In the genomic region with DNA sequence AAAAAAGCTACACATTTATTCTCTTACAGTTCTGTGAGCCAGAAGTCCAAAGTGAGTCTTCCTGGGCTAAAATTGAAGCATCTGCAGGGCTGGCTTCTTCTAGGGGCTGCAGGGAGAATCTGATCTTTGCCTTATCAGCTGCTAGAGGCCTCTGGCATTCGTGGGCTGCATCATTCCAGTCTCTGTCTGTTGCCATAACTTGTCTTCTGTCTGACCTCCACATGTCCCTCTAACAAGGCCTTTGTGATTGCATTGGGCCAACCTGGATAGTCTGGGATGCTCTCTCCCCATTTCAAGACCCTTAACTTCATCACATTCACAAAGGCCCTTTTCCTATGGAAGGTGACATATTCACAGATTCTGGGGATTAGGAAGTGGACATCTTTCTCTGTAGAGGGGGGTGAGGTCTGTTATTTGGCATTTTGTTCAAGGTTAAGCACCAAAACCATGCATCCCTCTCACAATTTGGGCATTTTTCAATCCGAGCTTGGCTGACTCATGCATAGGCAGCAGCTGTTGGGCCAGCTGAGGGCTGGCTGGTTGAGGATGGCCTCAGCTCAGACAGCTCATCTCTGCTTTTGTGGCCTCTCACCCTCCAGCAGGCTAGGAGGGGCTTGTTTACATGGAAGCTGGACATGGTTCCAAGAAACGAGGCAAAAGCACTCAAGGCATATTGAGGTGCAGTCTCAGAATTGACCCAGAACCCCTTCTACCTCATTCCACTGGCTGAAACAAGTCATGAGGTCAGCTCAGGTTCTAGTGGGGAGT, we compare ENCODE assay signal across 18 cellular contexts.
DNase-seq lines count a peak whose midpoint lies in the region; ATAC-seq and TF ChIP-seq lines count a peak whose summit lies in the region.
"Had no signal": no experiment of that assay in that cellular context is flagged by ENCODE, and none has a peak within 500 bp of the region (broad histone marks: within the 10 kb centered on the region; RNA-seq: fewer than 3 reads in every experiment).

No MANE protein-coding gene starts in this region.

- H3K4ac ChIP-seq in IMR-90 (ENCODE audit: low read depth, low read length): no peak overlapping the region
- no peak overlapping the region for H3K4ac ChIP-seq in H9 (ENCODE audit: low read depth, low read length)

- H4K8ac ChIP-seq in IMR-90 (ENCODE audit: low read depth in 2 of 2, low read length in 2 of 2) (no peak overlapping the region), H9 (replicated peaks; ENCODE audit: insufficient read length, low read depth, low read length) (no peak overlapping the region)

- H2BK120ac ChIP-seq in IMR-90 (ENCODE audit: low read depth, low read length) (no peak overlapping the region), H9 (ENCODE audit: low read depth, low read length, poor library complexity, severe bottlenecking) (no peak overlapping the region)

- H3K27me3 Mint-ChIP-seq in H9 (ENCODE audit: low read depth): peaks cover 45% of the 10 kb centered on the region
- H3K27me3 Mint-ChIP-seq: stimulated activated memory B cell treated with anti-CD40 and anti-IgM and Interleukin-4, amounts not matched to agents 10 μg/mL and 1 μg/mL and 100 μg/mL, for 72 hours; T-cell had no signal

- DNase-seq in AG08395 (ENCODE audit: low spot score) (peak; percentile 67), IMR-90 (peak; percentile 55), ecto neural progenitor cell (ENCODE audit: low spot score) (peak; percentile 12), lung (ENCODE audit: low spot score) (no peak), H9 (no peak), SKM-1 treated with dmso at 0.1 percent for 144 hours (lab: John Stamatoyannopoulos, UW; ENCODE audit: unreplicated experiment) (no peak)
- DNase-seq: effector CD4-positive, alpha-beta T cell; SIG-M5; stimulated activated CD4-positive, alpha-beta T cell treated with anti-CD3 and anti-CD28 coated beads, Interleukin-4, amount 100 ng/mL, for 1 hour had no signal

- H3K4me1 Mint-ChIP-seq in H9: peaks cover 0 to 2% of the 10 kb centered on the region in 2 experiments; a peak in 1 of 4 replicates
- H3K4me1 Mint-ChIP-seq: stimulated activated memory B cell treated with anti-CD40 and anti-IgM and Interleukin-4, amounts not matched to agents 10 μg/mL and 1 μg/mL and 100 μg/mL, for 72 hours; T-cell had no signal

- no peak overlapping the region for H3K9ac ChIP-seq in IMR-90 (ENCODE audit: low read depth, low read length)
- no peak overlapping the region for H3K9ac ChIP-seq in H9 (ENCODE audit: extremely low read depth, insufficient read length, low read length)

- peaks cover 0 to 7% of the 10 kb centered on the region in 2 experiments; a peak in 3 of 5 replicates for H3K9me3 Mint-ChIP-seq in H9

- H3K36me3 Mint-ChIP-seq in H9 (ENCODE audit: insufficient read depth in 1 of 3, low read depth in 3 of 3): peaks cover 0 to 2% (median 0%) of the 10 kb centered on the region in 3 experiments; a peak in 3 of 7 replicates
- H3K36me3 Mint-ChIP-seq: stimulated activated memory B cell treated with anti-CD40 and anti-IgM and Interleukin-4, amounts not matched to agents 10 μg/mL and 1 μg/mL and 100 μg/mL, for 72 hours; T-cell had no signal

- no peak overlapping the region for H4K91ac ChIP-seq in IMR-90 (ENCODE audit: insufficient read depth, low read depth, low read length)
- H4K91ac ChIP-seq in H9 (ENCODE audit: insufficient read length, low read depth, low read length): no peak overlapping the region

- no peak overlapping the region for H2BK15ac ChIP-seq in IMR-90 (ENCODE audit: low read depth, low read length)
- no peak overlapping the region for H2BK15ac ChIP-seq in H9 (ENCODE audit: low read depth, low read length)

- H2AFZ ChIP-seq in IMR-90 (replicated peaks; ENCODE audit: low read length, poor library complexity) (no peak overlapping the region), H9 (ENCODE audit: low read length) (no peak overlapping the region)

- H3K4me1 ChIP-seq in IMR-90 (ENCODE audit: control insufficient read depth, insufficient read depth, low read length) (peaks cover 5% of the 10 kb centered on the region; the same call in 1 of the 2 replicates), lung (ENCODE audit: control insufficient read depth in 2 of 2, insufficient read depth in 2 of 2, low read length in 2 of 2) (peaks cover 0 to 1% of the 10 kb centered on the region in 2 donors), H9 (ENCODE audit: insufficient read depth, low read length) (no peaks in the 10 kb centered on the region)
- H3K4me1 ChIP-seq: suprapubic skin had no signal

- no CpG with 5 or more reads among the region's 3 CpGs for WGBS in IMR-90 (ENCODE audit: extremely low coverage in 2 of 2, insufficient read length in 1 of 2), 2 experiments
- 75 to 78% methylated on average over 3 of the region's 3 CpGs for WGBS in lung, 2 donors
- no CpG with 5 or more reads among the region's 3 CpGs for WGBS in H9 (ENCODE audit: extremely low coverage, insufficient read length, low lambda C conversion rate)

- H2BK12ac ChIP-seq in H9 (ENCODE audit: insufficient read length, low read depth, low read length): no peak overlapping the region

- intact Hi-C loops in IMR-90 (cut with micrococcal nuclease): loop anchor here (1.0 to 5.0 kb wide), 2 partner anchors 172 to 543 kb away; no protein-coding TSS in a partner anchor

- no peak overlapping the region for H3K27ac Mint-ChIP-seq in H9
- H3K27ac Mint-ChIP-seq: activated naive CD4-positive, alpha-beta T cell treated with anti-CD3 and anti-CD28 coated beads, Interleukin-2, amount 50 U/mL, for 72 hours; activated T-helper 2 cell treated with anti-CD3 and anti-CD28 coated beads, Interferon-gamma antibody, Interleukin-2, Interleukin-4, amounts not matched to agents 10 μg/mL and 5 μg/mL and 100 μg/mL, durations not matched to agents 14 hours and 24 hours and 36 hours; stimulated activated memory B cell treated with anti-CD40 and anti-IgM and Interleukin-4, amounts not matched to agents 10 μg/mL and 1 μg/mL and 100 μg/mL, for 72 hours; T-cell had no signal

- POLR2A ChIA-PET in IMR-90 (lab: Charles Lee; ENCODE audit: unreplicated experiment): interaction anchor here (0.6 kb wide), 1 partner anchor 90 kb away, joined by 4 read pairs; no protein-coding TSS in a partner anchor

- 0 out of 2 replicates have a peak, but pooled peaks cover 4% of the 10 kb centered on the region for H3K9me3 ChIP-seq in IMR-90 (ENCODE audit: control insufficient read depth, insufficient read depth, low read length)
- peaks cover 0 to 10% of the 10 kb centered on the region in 2 donors for H3K9me3 ChIP-seq in lung (ENCODE audit: control insufficient read depth in 2 of 2, insufficient read depth in 1 of 2, low read length in 1 of 2)
- no peaks in the 10 kb centered on the region for H3K9me3 ChIP-seq in H9 (ENCODE audit: control insufficient read depth, low read depth, low read length)
- H3K9me3 ChIP-seq: suprapubic skin had no signal

- H3K4me3 ChIP-seq in IMR-90 (ENCODE audit: insufficient read depth, low read depth, low read length) (no peak overlapping the region), lung (no peak overlapping the region)
- H3K4me3 ChIP-seq: suprapubic skin had no signal

- TF ChIP-seq CTCF in IMR-90 (conservative IDR thresholded peaks at IDR 0.05; ENCODE audit: low read depth, low read length): no peak
- no peak for TF ChIP-seq CTCF in lung (IDR thresholded peaks at IDR 0.05; ENCODE audit: control extremely low read depth, extremely low read depth)
- no peak for TF ChIP-seq CTCF in H9 (conservative IDR thresholded peaks at IDR 0.05)

- H3K36me3 ChIP-seq in IMR-90 (ENCODE audit: control insufficient read depth, insufficient read depth, low read length) (no peaks in the 10 kb centered on the region), lung (ENCODE audit: control insufficient read depth in 2 of 2, insufficient read depth in 2 of 2, low read length in 2 of 2) (no peaks in the 10 kb centered on the region)
- H3K36me3 ChIP-seq: suprapubic skin had no signal

- no peak overlapping the region for H3K56ac ChIP-seq in IMR-90 (ENCODE audit: extremely low read depth, insufficient read depth, low read length)
- H3K56ac ChIP-seq in H9 (ENCODE audit: insufficient read length, low read depth, low read length): no peak overlapping the region

- no peaks in the 10 kb centered on the region for H3K23me2 ChIP-seq in H9 (ENCODE audit: insufficient read length, low read depth, low read length, poor library complexity, severe bottlenecking)

- H3K4me2 ChIP-seq in IMR-90 (ENCODE audit: low read depth, low read length) (no peak overlapping the region), H9 (ENCODE audit: insufficient read depth, insufficient read length, low read length) (no peak overlapping the region)

- BruUV-seq in IMR-90 (replicated peaks; lab: Mats Ljungman, UMichigan): no TSS peak

- H4K5ac ChIP-seq in IMR-90 (ENCODE audit: low read depth, low read length): no peak overlapping the region
- H4K5ac ChIP-seq in H9 (ENCODE audit: insufficient read length, low read depth, low read length): no peak overlapping the region

- no peak overlapping the region for H2BK20ac ChIP-seq in IMR-90 (ENCODE audit: low read depth, low read length)
- H2BK20ac ChIP-seq in H9 (ENCODE audit: low read depth, low read length, poor library complexity, severe bottlenecking): no peak overlapping the region

- in situ Hi-C loops in IMR-90 (cut with MboI; ENCODE audit: low sequenced_read_pairs): loop anchor here (10.0 kb wide), 1 partner anchor 540 kb away; no protein-coding TSS in a partner anchor

- dilution Hi-C loops in IMR-90 (cut with HindIII; ENCODE audit: low sequenced_read_pairs, unreplicated experiment): no loop called here

- H3K23ac ChIP-seq in IMR-90 (ENCODE audit: low read depth, low read length) (no peak overlapping the region), H9 (ENCODE audit: insufficient read length, low read depth, low read length) (no peak overlapping the region)

- no peak for TF ChIP-seq POLR2A in IMR-90 (IDR thresholded peaks at IDR 0.05; ENCODE audit: low read depth, low read length)

- H3K79me2 ChIP-seq in H9 (ENCODE audit: insufficient read depth, low read length): no peaks in the 10 kb centered on the region

- H3K79me1 ChIP-seq in IMR-90 (ENCODE audit: low read depth in 1 of 2, low read length in 2 of 2) (no peaks in the 10 kb centered on the region), H9 (ENCODE audit: insufficient read depth, low read depth, low read length, poor library complexity, severe bottlenecking) (no peaks in the 10 kb centered on the region)

- CTCF ChIA-PET in IMR-90 (lab: Yijun Ruan, JAX): interaction anchor here (0.9 to 2.1 kb wide), 10 partner anchors 10 to 542 kb away, joined by 3 to 19 read pairs (median 5); a partner anchor contains a TSS

- no peaks in the 10 kb centered on the region for H4K20me1 ChIP-seq in IMR-90 (ENCODE audit: insufficient read depth, low read length)
- no peaks in the 10 kb centered on the region for H4K20me1 ChIP-seq in H9 (ENCODE audit: control insufficient read depth, insufficient read depth, insufficient read length)

- H2BK5ac ChIP-seq in IMR-90 (ENCODE audit: low read depth, low read length, poor library complexity, severe bottlenecking) (no peak overlapping the region), H9 (ENCODE audit: insufficient read length, low read length) (no peak overlapping the region)

- H3T11ph ChIP-seq in H9 (ENCODE audit: low read length): no peak overlapping the region

- H3K14ac ChIP-seq in IMR-90 (replicated peaks; ENCODE audit: low read depth, low read length) (no peak overlapping the region), H9 (ENCODE audit: insufficient read depth, low read length) (no peak overlapping the region)

- H3K18ac ChIP-seq in IMR-90 (ENCODE audit: low read depth, low read length) (no peak overlapping the region), H9 (ENCODE audit: insufficient read length, low read depth, low read length) (no peak overlapping the region)

- H2AK5ac ChIP-seq in IMR-90 (ENCODE audit: low read depth, low read length) (no peak overlapping the region), H9 (ENCODE audit: insufficient read length, low read length) (no peak overlapping the region)

- H3K27me3 ChIP-seq in IMR-90 (ENCODE audit: control insufficient read depth, insufficient read depth, low read length) (peaks cover 6% of the 10 kb centered on the region; the same call in 1 of the 2 replicates), lung (ENCODE audit: control insufficient read depth, insufficient read depth) (no peaks in the 10 kb centered on the region), H9 (ENCODE audit: insufficient read depth, low read length) (no peaks in the 10 kb centered on the region; the same call in 1 of the 2 replicates)
- H3K27me3 ChIP-seq: suprapubic skin had no signal

- H2AK9ac ChIP-seq in IMR-90 (replicated peaks; ENCODE audit: low read depth, low read length, poor library complexity): no peak overlapping the region

- TF ChIP-seq RAD21 in IMR-90 (IDR thresholded peaks at IDR 0.05; ENCODE audit: low read length): no peak

- peaks cover 7% of the 10 kb centered on the region; the same call in 1 of the 2 replicates for H3K9me1 ChIP-seq in IMR-90 (ENCODE audit: insufficient read depth, low read length)

- peak; percentile 74 for ATAC-seq in IMR-90 (ENCODE audit: low read depth)
- ATAC-seq in lung (ENCODE audit: insufficient read depth, low FRiP score): peak; percentile 66
- ATAC-seq in HG03439 (IDR thresholded peaks at IDR 0.05; ENCODE audit: unreplicated experiment): no peak
- no peak for ATAC-seq in GM18907 (IDR thresholded peaks at IDR 0.05; ENCODE audit: unreplicated experiment)
- ATAC-seq: stimulated activated memory B cell treated with anti-CD40 and anti-IgM and Interleukin-4, amounts not matched to agents 10 μg/mL and 1 μg/mL and 100 μg/mL, for 72 hours; T-cell had no signal

- no peak overlapping the region for H3K4me3 Mint-ChIP-seq in H9
- H3K4me3 Mint-ChIP-seq: stimulated activated memory B cell treated with anti-CD40 and anti-IgM and Interleukin-4, amounts not matched to agents 10 μg/mL and 1 μg/mL and 100 μg/mL, for 72 hours; T-cell had no signal

- H3K27ac ChIP-seq in IMR-90 (ENCODE audit: insufficient read depth, low read length) (no peak overlapping the region), lung (ENCODE audit: low read depth in 1 of 2, low read length in 1 of 2) (no peak overlapping the region), H9 (ENCODE audit: insufficient read length, low read depth, low read length) (no peak overlapping the region)
- H3K27ac ChIP-seq: C4-2B, epithelial cell of prostate, suprapubic skin had no signal

Comparison
In these comparisons a context has a peak if more than half of its experiments do, and no peak if none do; other contexts are left out.
1. DNase-seq: peak in AG08395 (single experiment), IMR-90 (single experiment) and ecto neural progenitor cell (single experiment); none in lung (single experiment), H9 (single experiment) and SKM-1 treated with dmso at 0.1 percent for 144 hours (single experiment).
2. ATAC-seq: peak in IMR-90 (single experiment) and lung (single experiment); none in HG03439 (single experiment) and GM18907 (single experiment).